Comparison of ENCODE assay signal across 26 cellular contexts in genomic region chr6:34463849-34464248, GRCh38. TPM values are rescaled to one million over a fixed set of nuclear protein-coding genes. Genes with fewer than 3 reads are reported as not detected.
"Had no signal": no experiment of that assay in that cellular context is flagged by ENCODE, and none has a peak within 500 bp of the region (broad histone marks: within the 10 kb centered on the region; RNA-seq: fewer than 3 reads in every experiment).

No MANE protein-coding gene starts in this region.

- H3K9me3 ChIP-seq: adrenal gland, breast epithelium had no signal

- H3K4me3 ChIP-seq: adrenal gland, breast epithelium had no signal

- H3K36me3 ChIP-seq: adrenal gland, breast epithelium had no signal

- DNase-seq: activated CD4-positive, alpha-beta memory T cell treated with anti-CD3 and anti-CD28 coated beads for 36 hours; activated CD4-positive, alpha-beta T cell treated with anti-CD3 and anti-CD28 coated beads, Interleukin-2, amount 10 ng/mL, durations not matched to agents 7 days and 5 days; activated CD4-positive, CD25-positive, alpha-beta regulatory T cell; activated gamma-delta T cell treated with Interleukin-2 at 50 U/mL for 16 hours; activated naive CD4-positive, alpha-beta T cell treated with anti-CD3 and anti-CD28 coated beads, Interleukin-2, amount 50 U/mL, for 16 hours; activated naive CD8-positive, alpha-beta T cell treated with anti-CD3 and anti-CD28 coated beads, Interleukin-2, amount 10 ng/mL, durations not matched to agents 7 days and 5 days; activated T-cell treated with anti-CD3 and anti-CD28 coated beads for 4 hours; activated T-cell treated with anti-CD3 and anti-CD28 coated beads, Interleukin-2, amount 50 U/mL, for 72 hours; adrenal gland; anterior cingulate cortex; central memory CD4-positive, alpha-beta T cell; MV-4-11; NCI-H1092 treated with DMSO at 0.1 percent for 48 hours; NCI-H1417 treated with DMSO at 0.1 percent for 48 hours; NCI-H1694; NCI-H2029 treated with DMSO at 0.1 percent for 48 hours; NCI-H510A; NCI-H526 treated with DMSO at 0.1 percent for 48 hours; SIG-M5; T-helper 2 cell; T1000 had no signal

- FAIRE-seq: TTC549 had no signal

- H3K36me3 Mint-ChIP-seq: activated CD4-positive, alpha-beta memory T cell treated with anti-CD3 and anti-CD28 coated beads for 36 hours; activated naive CD8-positive, alpha-beta T cell treated with anti-CD3 and anti-CD28 coated beads, Interleukin-2, amount 10 ng/mL, durations not matched to agents 7 days and 5 days had no signal

- H3K27me3 ChIP-seq: adrenal gland had no signal

- ATAC-seq: activated T-cell treated with anti-CD3 and anti-CD28 coated beads, Interleukin-2, amount 50 U/mL, for 72 hours had no signal

- H3K27ac ChIP-seq: adrenal gland, breast epithelium had no signal

- H3K4me3 Mint-ChIP-seq: activated CD4-positive, alpha-beta memory T cell treated with anti-CD3 and anti-CD28 coated beads for 36 hours; activated CD4-positive, alpha-beta T cell treated with anti-CD3 and anti-CD28 coated beads, Interleukin-2, amount 10 ng/mL, durations not matched to agents 7 days and 5 days; activated naive CD8-positive, alpha-beta T cell treated with anti-CD3 and anti-CD28 coated beads, Interleukin-2, amount 10 ng/mL, durations not matched to agents 7 days and 5 days; activated T-cell treated with anti-CD3 and anti-CD28 coated beads, Interleukin-2, amount 50 U/mL, for 72 hours had no signal

- H3K27ac Mint-ChIP-seq: activated CD4-positive, alpha-beta memory T cell treated with anti-CD3 and anti-CD28 coated beads for 36 hours; activated CD4-positive, alpha-beta T cell treated with anti-CD3 and anti-CD28 coated beads, Interleukin-2, amount 10 ng/mL, durations not matched to agents 7 days and 5 days; activated naive CD8-positive, alpha-beta T cell treated with anti-CD3 and anti-CD28 coated beads, Interleukin-2, amount 10 ng/mL, durations not matched to agents 7 days and 5 days; activated T-cell treated with anti-CD3 and anti-CD28 coated beads, Interleukin-2, amount 50 U/mL, for 72 hours; activated T-helper 2 cell treated with anti-CD3 and anti-CD28 coated beads, Interferon-gamma antibody, Interleukin-2, Interleukin-4, amounts not matched to agents 10 μg/mL and 5 μg/mL and 100 μg/mL, durations not matched to agents 14 hours and 24 hours and 36 hours had no signal

- H3K9me3 Mint-ChIP-seq: activated CD4-positive, alpha-beta memory T cell treated with anti-CD3 and anti-CD28 coated beads for 36 hours; activated CD4-positive, alpha-beta T cell treated with anti-CD3 and anti-CD28 coated beads, Interleukin-2, amount 10 ng/mL, durations not matched to agents 7 days and 5 days; activated naive CD8-positive, alpha-beta T cell treated with anti-CD3 and anti-CD28 coated beads, Interleukin-2, amount 10 ng/mL, durations not matched to agents 7 days and 5 days; activated T-cell treated with anti-CD3 and anti-CD28 coated beads, Interleukin-2, amount 50 U/mL, for 72 hours; activated T-helper 2 cell treated with anti-CD3 and anti-CD28 coated beads, Interferon-gamma antibody, Interleukin-2, Interleukin-4, amounts not matched to agents 10 μg/mL and 5 μg/mL and 100 μg/mL, durations not matched to agents 14 hours and 24 hours and 36 hours had no signal

RNA-seq across cellular contexts. Expression of gene PACSIN1, which starts 2.0 kb away (rescaled TPM):
- total RNA-seq: activated T-helper 2 cell treated with anti-CD3 and anti-CD28 coated beads, Interferon-gamma antibody, Interleukin-2, Interleukin-4, amounts not matched to agents 10 μg/mL and 5 μg/mL and 100 μg/mL, durations not matched to agents 14 hours and 24 hours and 36 hours; MCF 10A; RPMI7951 had no signal
